In the genomic region with DNA sequence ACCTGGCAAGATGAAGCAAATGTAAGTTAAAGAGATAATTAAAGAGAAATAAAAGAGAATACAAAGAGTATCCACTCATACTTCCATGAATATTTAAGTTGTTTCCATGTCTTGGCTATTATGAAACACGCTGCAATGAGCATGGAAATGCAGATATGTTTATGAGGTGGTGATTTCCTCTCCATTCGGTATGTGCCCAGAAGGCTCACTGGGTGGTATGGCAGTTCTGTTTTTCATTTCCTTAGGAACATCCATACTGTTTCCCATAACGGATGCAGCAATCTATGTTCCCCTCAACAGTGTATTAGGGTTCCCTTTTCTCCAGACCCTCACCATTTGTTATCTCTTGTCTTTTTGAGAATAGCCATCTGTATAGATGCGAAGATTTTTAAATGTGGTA, we compare ENCODE assay signal across 36 cellular contexts.
"Had no signal": no experiment of that assay in that cellular context is flagged by ENCODE, and none has a peak within 500 bp of the region (broad histone marks: within the 10 kb centered on the region; RNA-seq: fewer than 3 reads in every experiment).

No MANE protein-coding gene starts in this region.

- H3K27me3 ChIP-seq: ascending aorta, cardiac muscle cell had no signal

- DNase-seq: activated CD4-positive, alpha-beta memory T cell treated with anti-CD3 and anti-CD28 coated beads, Interleukin-2, amount 10 ng/mL, durations not matched to agents 7 days and 5 days; activated CD4-positive, alpha-beta T cell treated with anti-CD3 and anti-CD28 coated beads for 1 hour; activated CD4-positive, alpha-beta T cell treated with anti-CD3 and anti-CD28 coated beads for 36 hours; activated CD4-positive, alpha-beta T cell treated with anti-CD3 and anti-CD28 coated beads for 48 hours; activated CD4-positive, alpha-beta T cell treated with anti-CD3 and anti-CD28 coated beads, Interleukin-2, amount 10 ng/mL, durations not matched to agents 7 days and 5 days; activated CD4-positive, alpha-beta T cell treated with anti-CD3 and anti-CD28 coated beads, Interleukin-2, amount 50 U/mL, for 48 hours; activated CD4-positive, CD25-positive, alpha-beta regulatory T cell; activated CD8-positive, alpha-beta memory T cell treated with anti-CD3 and anti-CD28 coated beads for 24 hours; activated CD8-positive, alpha-beta memory T cell treated with anti-CD3 and anti-CD28 coated beads, Interleukin-2, amount 10 ng/mL, durations not matched to agents 7 days and 5 days; activated CD8-positive, alpha-beta memory T cell treated with anti-CD3 and anti-CD28 coated beads, Interleukin-2, amount 50 U/mL, for 48 hours; activated CD8-positive, alpha-beta T cell treated with anti-CD3 and anti-CD28 coated beads, Interleukin-2, amount 10 ng/mL, durations not matched to agents 7 days and 5 days; activated effector memory CD4-positive, alpha-beta T cell treated with Interleukin-2 at 50 U/mL for 16 hours; activated gamma-delta T cell; activated naive CD4-positive, alpha-beta T cell treated with anti-CD3 and anti-CD28 coated beads, Interleukin-2, amount 10 ng/mL, durations not matched to agents 7 days and 5 days; activated naive CD4-positive, alpha-beta T cell treated with Interleukin-2 at 50 U/mL for 16 hours; activated naive CD8-positive, alpha-beta T cell treated with anti-CD3 and anti-CD28 coated beads, Interleukin-2, amount 10 ng/mL, durations not matched to agents 7 days and 5 days; activated naive CD8-positive, alpha-beta T cell treated with anti-CD3 and anti-CD28 coated beads, Interleukin-2, amount 50 U/mL, for 24 hours; activated T-cell treated with anti-CD3 and anti-CD28 coated beads, Interleukin-2, amount 50 U/mL, for 24 hours; activated T-cell treated with anti-CD3 and anti-CD28 coated beads, Interleukin-2, amount 50 U/mL, for 48 hours; amygdala; anterior cingulate cortex; caudate nucleus; cerebellar nuclear complex; T-helper 2 cell; T-helper 9 cell had no signal

- H3K4me3 Mint-ChIP-seq: activated CD4-positive, alpha-beta memory T cell treated with anti-CD3 and anti-CD28 coated beads, Interleukin-2, amount 10 ng/mL, durations not matched to agents 7 days and 5 days; activated CD4-positive, alpha-beta T cell treated with anti-CD3 and anti-CD28 coated beads for 36 hours; activated CD4-positive, alpha-beta T cell treated with anti-CD3 and anti-CD28 coated beads, Interleukin-2, amount 10 ng/mL, durations not matched to agents 7 days and 5 days; activated CD8-positive, alpha-beta memory T cell treated with anti-CD3 and anti-CD28 coated beads, Interleukin-2, amount 10 ng/mL, durations not matched to agents 7 days and 5 days; activated CD8-positive, alpha-beta T cell treated with anti-CD3 and anti-CD28 coated beads, Interleukin-2, amount 10 ng/mL, durations not matched to agents 7 days and 5 days; activated naive CD4-positive, alpha-beta T cell treated with anti-CD3 and anti-CD28 coated beads, Interleukin-2, amount 10 ng/mL, durations not matched to agents 7 days and 5 days; activated naive CD4-positive, alpha-beta T cell treated with anti-CD3 and anti-CD28 coated beads, Interleukin-2, amount 50 U/mL, for 24 hours; activated naive CD8-positive, alpha-beta T cell; activated naive CD8-positive, alpha-beta T cell treated with anti-CD3 and anti-CD28 coated beads, Interleukin-2, amount 10 ng/mL, durations not matched to agents 7 days and 5 days; activated naive CD8-positive, alpha-beta T cell treated with anti-CD3 and anti-CD28 coated beads, Interleukin-2, amount 50 U/mL, for 24 hours; activated T-cell treated with anti-CD3 and anti-CD28 coated beads, Interleukin-2, amount 50 U/mL, for 24 hours; brain; central memory CD8-positive, alpha-beta T cell; T-helper 1 cell treated with Interleukin-12 subunit alpha and Interleukin-12 subunit beta and Interleukin-4 antibody, amounts not matched to agents 30 μg/mL and 1 μg/mL, for 36 hours; T-helper 2 cell treated with Interferon-gamma antibody and Interleukin-4, amounts not matched to agents 5 μg/mL and 100 μg/mL, for 36 hours had no signal

- H3K36me3 ChIP-seq: ascending aorta, cardiac muscle cell had no signal

- H3K27ac ChIP-seq: ascending aorta, cardiac muscle cell, VCaP had no signal

- H3K9me3 Mint-ChIP-seq: activated CD4-positive, alpha-beta memory T cell treated with anti-CD3 and anti-CD28 coated beads, Interleukin-2, amount 10 ng/mL, durations not matched to agents 7 days and 5 days; activated CD4-positive, alpha-beta T cell treated with anti-CD3 and anti-CD28 coated beads, Interleukin-2, amount 10 ng/mL, durations not matched to agents 7 days and 5 days; activated naive CD4-positive, alpha-beta T cell treated with anti-CD3 and anti-CD28 coated beads, Interleukin-2, amount 10 ng/mL, durations not matched to agents 7 days and 5 days; activated naive CD4-positive, alpha-beta T cell treated with anti-CD3 and anti-CD28 coated beads, Interleukin-2, amount 50 U/mL, for 24 hours; activated naive CD8-positive, alpha-beta T cell treated with anti-CD3 and anti-CD28 coated beads, Interleukin-2, amount 10 ng/mL, durations not matched to agents 7 days and 5 days; activated naive CD8-positive, alpha-beta T cell treated with anti-CD3 and anti-CD28 coated beads, Interleukin-2, amount 50 U/mL, for 24 hours; activated T-cell treated with anti-CD3 and anti-CD28 coated beads, Interleukin-2, amount 50 U/mL, for 24 hours; activated T-helper 2 cell treated with anti-CD3 and anti-CD28 coated beads, Interferon-gamma antibody, Interleukin-2, Interleukin-4, amounts not matched to agents 10 μg/mL and 5 μg/mL and 100 μg/mL, durations not matched to agents 14 hours and 24 hours and 36 hours; central memory CD8-positive, alpha-beta T cell; T-helper 1 cell treated with Interleukin-12 subunit alpha and Interleukin-12 subunit beta and Interleukin-4 antibody, amounts not matched to agents 30 μg/mL and 1 μg/mL, for 36 hours; T-helper 2 cell treated with Interferon-gamma antibody and Interleukin-4, amounts not matched to agents 5 μg/mL and 100 μg/mL, for 36 hours had no signal

- H3K4me1 Mint-ChIP-seq: activated CD4-positive, alpha-beta memory T cell treated with anti-CD3 and anti-CD28 coated beads, Interleukin-2, amount 10 ng/mL, durations not matched to agents 7 days and 5 days; activated CD4-positive, alpha-beta T cell treated with anti-CD3 and anti-CD28 coated beads for 36 hours; activated CD4-positive, alpha-beta T cell treated with anti-CD3 and anti-CD28 coated beads, Interleukin-2, amount 10 ng/mL, durations not matched to agents 7 days and 5 days; activated CD8-positive, alpha-beta memory T cell treated with anti-CD3 and anti-CD28 coated beads, Interleukin-2, amount 10 ng/mL, durations not matched to agents 7 days and 5 days; activated naive CD4-positive, alpha-beta T cell treated with anti-CD3 and anti-CD28 coated beads, Interleukin-2, amount 10 ng/mL, durations not matched to agents 7 days and 5 days; activated naive CD4-positive, alpha-beta T cell treated with anti-CD3 and anti-CD28 coated beads, Interleukin-2, amount 50 U/mL, for 24 hours; activated naive CD8-positive, alpha-beta T cell treated with anti-CD3 and anti-CD28 coated beads, Interleukin-2, amount 10 ng/mL, durations not matched to agents 7 days and 5 days; activated naive CD8-positive, alpha-beta T cell treated with anti-CD3 and anti-CD28 coated beads, Interleukin-2, amount 50 U/mL, for 24 hours; brain; central memory CD8-positive, alpha-beta T cell had no signal

- H3K27ac Mint-ChIP-seq: activated CD4-positive, alpha-beta memory T cell treated with anti-CD3 and anti-CD28 coated beads, Interleukin-2, amount 10 ng/mL, durations not matched to agents 7 days and 5 days; activated CD4-positive, alpha-beta T cell treated with anti-CD3 and anti-CD28 coated beads for 36 hours; activated CD4-positive, alpha-beta T cell treated with anti-CD3 and anti-CD28 coated beads, Interleukin-2, amount 10 ng/mL, durations not matched to agents 7 days and 5 days; activated CD8-positive, alpha-beta memory T cell treated with anti-CD3 and anti-CD28 coated beads, Interleukin-2, amount 10 ng/mL, durations not matched to agents 7 days and 5 days; activated CD8-positive, alpha-beta T cell treated with anti-CD3 and anti-CD28 coated beads, Interleukin-2, amount 10 ng/mL, durations not matched to agents 7 days and 5 days; activated naive CD4-positive, alpha-beta T cell treated with anti-CD3 and anti-CD28 coated beads, Interleukin-2, amount 10 ng/mL, durations not matched to agents 7 days and 5 days; activated naive CD4-positive, alpha-beta T cell treated with anti-CD3 and anti-CD28 coated beads, Interleukin-2, amount 50 U/mL, for 24 hours; activated naive CD8-positive, alpha-beta T cell; activated naive CD8-positive, alpha-beta T cell treated with anti-CD3 and anti-CD28 coated beads, Interleukin-2, amount 10 ng/mL, durations not matched to agents 7 days and 5 days; activated naive CD8-positive, alpha-beta T cell treated with anti-CD3 and anti-CD28 coated beads, Interleukin-2, amount 50 U/mL, for 24 hours; activated T-cell treated with anti-CD3 and anti-CD28 coated beads, Interleukin-2, amount 50 U/mL, for 24 hours; activated T-helper 2 cell treated with anti-CD3 and anti-CD28 coated beads, Interferon-gamma antibody, Interleukin-2, Interleukin-4, amounts not matched to agents 10 μg/mL and 5 μg/mL and 100 μg/mL, durations not matched to agents 14 hours and 24 hours and 36 hours; brain; T-helper 1 cell treated with Interleukin-12 subunit alpha and Interleukin-12 subunit beta and Interleukin-4 antibody, amounts not matched to agents 30 μg/mL and 1 μg/mL, for 36 hours; T-helper 2 cell treated with Interferon-gamma antibody and Interleukin-4, amounts not matched to agents 5 μg/mL and 100 μg/mL, for 36 hours had no signal

- H3K4me1 ChIP-seq: ascending aorta had no signal

- ATAC-seq: activated CD4-positive, alpha-beta T cell treated with anti-CD3 and anti-CD28 coated beads for 36 hours; activated CD4-positive, CD25-positive, alpha-beta regulatory T cell treated with anti-CD3 and anti-CD28 coated beads, Interleukin-2, amount 50 U/mL, for 24 hours; activated CD8-positive, alpha-beta memory T cell treated with anti-CD3 and anti-CD28 coated beads, Interleukin-2, amount 10 ng/mL, durations not matched to agents 7 days and 5 days; activated CD8-positive, alpha-beta T cell treated with anti-CD3 and anti-CD28 coated beads, Interleukin-2, amount 10 ng/mL, durations not matched to agents 7 days and 5 days; activated naive CD8-positive, alpha-beta T cell treated with anti-CD3 and anti-CD28 coated beads, Interleukin-2, amount 50 U/mL, for 24 hours had no signal

- H3K36me3 Mint-ChIP-seq: activated CD8-positive, alpha-beta memory T cell treated with anti-CD3 and anti-CD28 coated beads, Interleukin-2, amount 10 ng/mL, durations not matched to agents 7 days and 5 days; activated naive CD4-positive, alpha-beta T cell treated with anti-CD3 and anti-CD28 coated beads, Interleukin-2, amount 10 ng/mL, durations not matched to agents 7 days and 5 days; activated naive CD4-positive, alpha-beta T cell treated with anti-CD3 and anti-CD28 coated beads, Interleukin-2, amount 50 U/mL, for 24 hours; activated naive CD8-positive, alpha-beta T cell; activated naive CD8-positive, alpha-beta T cell treated with anti-CD3 and anti-CD28 coated beads, Interleukin-2, amount 10 ng/mL, durations not matched to agents 7 days and 5 days; brain had no signal

- H3K9me3 ChIP-seq: ascending aorta had no signal

- H3K4me3 ChIP-seq: ascending aorta, cardiac muscle cell had no signal

- H3K27me3 Mint-ChIP-seq: activated CD4-positive, alpha-beta memory T cell treated with anti-CD3 and anti-CD28 coated beads, Interleukin-2, amount 10 ng/mL, durations not matched to agents 7 days and 5 days; activated naive CD4-positive, alpha-beta T cell treated with anti-CD3 and anti-CD28 coated beads, Interleukin-2, amount 50 U/mL, for 24 hours; activated naive CD8-positive, alpha-beta T cell treated with anti-CD3 and anti-CD28 coated beads, Interleukin-2, amount 10 ng/mL, durations not matched to agents 7 days and 5 days; brain had no signal
